Comparison of ENCODE assay signal across 19 cellular contexts in genomic region chr2:152459116-152459515, GRCh38.
DNase-seq lines count a peak whose midpoint lies in the region; ATAC-seq, FAIRE-seq and TF ChIP-seq lines count a peak whose summit lies in the region.
"Had no signal": no experiment of that assay in that cellular context is flagged by ENCODE, and none has a peak within 500 bp of the region (broad histone marks: within the 10 kb centered on the region; RNA-seq: fewer than 3 reads in every experiment).

No MANE protein-coding gene starts in this region.

- 93 to 94% methylated on average over 2 of the region's 2 CpGs for WGBS in sigmoid colon, 2 donors
- 88 to 92% (median 91%) methylated on average over 2 of the region's 2 CpGs for WGBS in small intestine, 3 donors

- DNase-seq in caudate nucleus (lab: John Stamatoyannopoulos, UW) (no peak), substantia nigra (lab: John Stamatoyannopoulos, UW) (no peak), sigmoid colon (no peak), natural killer cell (no peak), MG63 (no peak), small intestine (no peak)
- DNase-seq: C1 segment of cervical spinal cord; Calu3; CD4-positive, alpha-beta memory T cell; COR-L47; DMS53; DMS79 treated with DMSO at 0.1 percent for 48 hours; GF-D8; H7; HCEC 1CT had no signal

- TF ChIP-seq CTCF in sigmoid colon (IDR thresholded peaks at IDR 0.05): no peak
- no peak for TF ChIP-seq CTCF in natural killer cell (IDR thresholded peaks at IDR 0.05)

- no peak overlapping the region for H3K4me3 ChIP-seq in sigmoid colon
- H3K4me3 ChIP-seq in MG63: no peak overlapping the region
- H3K4me3 ChIP-seq in small intestine (ENCODE audit: low read depth in 1 of 2, low read length in 2 of 2): no peak overlapping the region

- H3K27ac Mint-ChIP-seq in natural killer cell: no peak overlapping the region

- no peak for FAIRE-seq in small intestine (lab: Jason Lieb, UNC)
- FAIRE-seq: GM12891, GM18507, H1 had no signal

- H3K9me3 Mint-ChIP-seq in natural killer cell: no peaks in the 10 kb centered on the region
- H3K9me3 Mint-ChIP-seq: CD4-positive, alpha-beta memory T cell had no signal

- TF ChIP-seq POLR2A in sigmoid colon (IDR thresholded peaks at IDR 0.05): no peak

- no peak for TF ChIP-seq EP300 in sigmoid colon (IDR thresholded peaks at IDR 0.05)

- peaks cover 0 to under 1% of the 10 kb centered on the region in 2 donors for H3K27me3 Mint-ChIP-seq in natural killer cell (ENCODE audit: low read depth in 2 of 2)

- H3K4me1 Mint-ChIP-seq in natural killer cell: no peaks in the 10 kb centered on the region
- H3K4me1 Mint-ChIP-seq: CD4-positive, alpha-beta memory T cell had no signal

- H3K36me3 Mint-ChIP-seq in natural killer cell: no peaks in the 10 kb centered on the region
- H3K36me3 Mint-ChIP-seq: CD4-positive, alpha-beta memory T cell had no signal

- H3K9me3 ChIP-seq in sigmoid colon (no peaks in the 10 kb centered on the region), MG63 (no peaks in the 10 kb centered on the region), small intestine (ENCODE audit: control insufficient read depth, low read depth) (no peaks in the 10 kb centered on the region)

- no peak for ATAC-seq in natural killer cell

- no peak overlapping the region for H3K4me3 Mint-ChIP-seq in natural killer cell
- H3K4me3 Mint-ChIP-seq: CD4-positive, alpha-beta memory T cell had no signal

- intact Hi-C loops in sigmoid colon (cut with DNase I) (no loop called here), natural killer cell (cut with micrococcal nuclease) (no loop called here)

- H3K27ac ChIP-seq in caudate nucleus (ENCODE audit: low read depth, low read length) (peak overlapping the region; percentile 36), layer of hippocampus (ENCODE audit: low read depth, low read length) (peak overlapping the region; percentile 40), substantia nigra (ENCODE audit: low read depth, low read length, poor library complexity, severe bottlenecking) (peak overlapping the region; percentile 88), sigmoid colon (no peak overlapping the region), small intestine (ENCODE audit: low read depth in 1 of 2, low read length in 1 of 2) (no peak overlapping the region)

- H3K27me3 ChIP-seq in layer of hippocampus (ENCODE audit: control insufficient read depth, insufficient read depth, low read length) (no peaks in the 10 kb centered on the region), sigmoid colon (no peaks in the 10 kb centered on the region), MG63 (no peaks in the 10 kb centered on the region), small intestine (ENCODE audit: control insufficient read depth in 2 of 2, insufficient read depth in 2 of 2, low read length in 2 of 2) (no peaks in the 10 kb centered on the region)

- H3K4me1 ChIP-seq in sigmoid colon (peaks cover 0 to 5% (median 0%) of the 10 kb centered on the region in 4 donors), small intestine (ENCODE audit: control insufficient read depth in 2 of 2, insufficient read depth in 1 of 2, low read depth in 1 of 2, low read length in 1 of 2) (no peaks in the 10 kb centered on the region)

- H3K36me3 ChIP-seq in sigmoid colon (no peaks in the 10 kb centered on the region), MG63 (no peaks in the 10 kb centered on the region), small intestine (ENCODE audit: control insufficient read depth in 2 of 2, insufficient read depth in 2 of 2, low read length in 2 of 2) (no peaks in the 10 kb centered on the region)

Comparison
In these comparisons a context has a peak if more than half of its experiments do, and no peak if none do; other contexts are left out.
1. H3K27ac ChIP-seq: peak in caudate nucleus (single experiment), layer of hippocampus (single experiment) and substantia nigra (single experiment); none in sigmoid colon (0 of 4) and small intestine (0 of 2).